17 cellular contexts compared by ENCODE assay signal in genomic region chr19:7547153-7547552, GRCh38. TPM values are rescaled to one million over a fixed set of nuclear protein-coding genes. Genes with fewer than 3 reads are reported as not detected.
A peak's percentile ranks its signal among the peaks of the same experiment; 100 is the strongest.
DNase-seq lines count a peak whose midpoint lies in the region; ATAC-seq and TF ChIP-seq lines count a peak whose summit lies in the region.
"Had no signal": no experiment of that assay in that cellular context is flagged by ENCODE, and none has a peak within 500 bp of the region (broad histone marks: within the 10 kb centered on the region; RNA-seq: fewer than 3 reads in every experiment).

No MANE protein-coding gene starts in this region.

- no peaks in the 10 kb centered on the region for H3K9me3 Mint-ChIP-seq in activated CD8-positive, alpha-beta memory T cell treated with anti-CD3 and anti-CD28 coated beads, Interleukin-2, amount 10 ng/mL, durations not matched to agents 7 days and 5 days (ENCODE audit: low read depth)
- peaks cover 0 to 1% (median 0%) of the 10 kb centered on the region in 7 donors for H3K9me3 Mint-ChIP-seq in CD14-positive monocyte
- H3K9me3 Mint-ChIP-seq in natural killer cell: no peaks in the 10 kb centered on the region

- peak overlapping the region; percentile 78 for H3K27ac Mint-ChIP-seq in activated CD8-positive, alpha-beta memory T cell treated with anti-CD3 and anti-CD28 coated beads, Interleukin-2, amount 10 ng/mL, durations not matched to agents 7 days and 5 days
- H3K27ac Mint-ChIP-seq in CD14-positive monocyte: peak overlapping the region in 4 of 7 donors; percentile 37 to 98 (median 80)
- H3K27ac Mint-ChIP-seq in natural killer cell: peak overlapping the region; percentile 20 to 50

- intact Hi-C loops in CD14-positive monocyte (cut with micrococcal nuclease) (loop anchor here in 1 of 2 donors (10.0 kb wide), 1 partner anchor 108 kb away; no protein-coding TSS in a partner anchor), natural killer cell (cut with micrococcal nuclease) (no loop called here)

- peaks cover 49% of the 10 kb centered on the region for H3K4me1 Mint-ChIP-seq in activated CD8-positive, alpha-beta memory T cell treated with anti-CD3 and anti-CD28 coated beads, Interleukin-2, amount 10 ng/mL, durations not matched to agents 7 days and 5 days
- peaks cover 47% of the 10 kb centered on the region for H3K4me1 Mint-ChIP-seq in CD14-positive monocyte
- H3K4me1 Mint-ChIP-seq in natural killer cell: peaks cover 5 to 15% of the 10 kb centered on the region in 2 donors

- H3K4me3 Mint-ChIP-seq in activated CD8-positive, alpha-beta memory T cell treated with anti-CD3 and anti-CD28 coated beads, Interleukin-2, amount 10 ng/mL, durations not matched to agents 7 days and 5 days: no peak overlapping the region
- H3K4me3 Mint-ChIP-seq in CD14-positive monocyte (no peak overlapping the region), natural killer cell (no peak overlapping the region)

- ATAC-seq in activated CD8-positive, alpha-beta memory T cell treated with anti-CD3 and anti-CD28 coated beads, Interleukin-2, amount 10 ng/mL, durations not matched to agents 7 days and 5 days: peak; percentile 54
- ATAC-seq in natural killer cell (peak in 2 of 3 donors; percentile 35 to 44), HG03457 (IDR thresholded peaks at IDR 0.05; ENCODE audit: unreplicated experiment) (no peak)
- ATAC-seq: K562, PC-3 had no signal

- no peaks in the 10 kb centered on the region for H3K27me3 Mint-ChIP-seq in activated CD8-positive, alpha-beta memory T cell treated with anti-CD3 and anti-CD28 coated beads, Interleukin-2, amount 10 ng/mL, durations not matched to agents 7 days and 5 days
- H3K27me3 Mint-ChIP-seq in CD14-positive monocyte (ENCODE audit: low read depth in 3 of 3): no peaks in the 10 kb centered on the region
- no peaks in the 10 kb centered on the region for H3K27me3 Mint-ChIP-seq in natural killer cell (ENCODE audit: low read depth in 2 of 2)

- H3K36me3 Mint-ChIP-seq in activated CD8-positive, alpha-beta memory T cell treated with anti-CD3 and anti-CD28 coated beads, Interleukin-2, amount 10 ng/mL, durations not matched to agents 7 days and 5 days: peaks cover 40% of the 10 kb centered on the region
- H3K36me3 Mint-ChIP-seq in CD14-positive monocyte: peaks cover 48 to 63% of the 10 kb centered on the region in 2 donors
- H3K36me3 Mint-ChIP-seq in natural killer cell: no peaks in the 10 kb centered on the region

- CTCF ChIA-PET in activated CD8-positive, alpha-beta memory T cell treated with anti-CD3 and anti-CD28 coated beads, Interleukin-2, amount 10 ng/mL, durations not matched to agents 7 days and 5 days (lab: Charles Lee): interaction anchor here (1.2 to 2.0 kb wide), 3 partner anchors 9 to 21 kb away, joined by 3 to 8 read pairs (median 6); partner anchors contain the start of gene PNPLA6

- no peak for DNase-seq in activated CD8-positive, alpha-beta memory T cell treated with anti-CD3 and anti-CD28 coated beads, Interleukin-2, amount 10 ng/mL, durations not matched to agents 7 days and 5 days
- no peak for DNase-seq in activated CD8-positive, alpha-beta memory T cell treated with anti-CD3 and anti-CD28 coated beads for 24 hours
- DNase-seq in CD14-positive monocyte (ENCODE audit: low spot score): no peak
- DNase-seq in SW480 (ENCODE audit: low spot score): peak; percentile 50
- no peak for DNase-seq in natural killer cell
- no peak for DNase-seq in GOT3 (lab: John Stamatoyannopoulos, UW)
- DNase-seq: C1 segment of cervical spinal cord, DMS79, NCI-H1105 treated with DMSO at 0.1 percent for 48 hours, NCI-H1694, NCI-H226, NCI-H524, PC-3, RPMI8226, SHP77 treated with DMSO at 0.1 percent for 48 hours had no signal

- TF ChIP-seq CTCF in CD14-positive monocyte (IDR thresholded peaks at IDR 0.05) (no peak), natural killer cell (IDR thresholded peaks at IDR 0.05) (no peak)

RNA-seq across cellular contexts. Expression of gene PNPLA6, which starts 11.6 kb away (rescaled TPM):
- total RNA-seq in activated CD8-positive, alpha-beta memory T cell treated with anti-CD3 and anti-CD28 coated beads, Interleukin-2, amount 10 ng/mL, durations not matched to agents 7 days and 5 days: 100 to 1,000 TPM; 160 to 184 TPM
- polyA plus RNA-seq in CD14-positive monocyte: 10 to 100 TPM; 11.2 to 14.4 TPM
- total RNA-seq in natural killer cell: 100 to 1,000 TPM; 118 to 190 (median 125) TPM

RNA-seq across cellular contexts. Expression of gene MCOLN1, which starts 24.7 kb away (rescaled TPM):
- 10 to 100 TPM; 15.8 to 20.7 TPM for total RNA-seq in activated CD8-positive, alpha-beta memory T cell treated with anti-CD3 and anti-CD28 coated beads, Interleukin-2, amount 10 ng/mL, durations not matched to agents 7 days and 5 days
- 10 to 100 TPM; 32.8 to 34.3 TPM for polyA plus RNA-seq in CD14-positive monocyte
- total RNA-seq in natural killer cell: 10 to 100 TPM; 22.9 to 37.6 (median 27.8) TPM

RNA-seq across cellular contexts. Expression of gene ZNF358, which starts 31.2 kb away (rescaled TPM):
- 10 to 100 TPM in 1 of 2 experiments, 1 to 10 TPM in 1; 8.9 to 11.3 TPM for total RNA-seq in activated CD8-positive, alpha-beta memory T cell treated with anti-CD3 and anti-CD28 coated beads, Interleukin-2, amount 10 ng/mL, durations not matched to agents 7 days and 5 days
- polyA plus RNA-seq in CD14-positive monocyte: 1 to 10 TPM in 1 of 2 donors, under 1 TPM in 1; 0.41 to 1.0 TPM
- total RNA-seq in natural killer cell: 10 to 100 TPM in 2 of 3 donors, 1 to 10 TPM in 1; 9.8 to 11.6 (median 10.9) TPM

RNA-seq across cellular contexts. Expression of gene CAMSAP3, which starts 48.5 kb away (rescaled TPM):
- under 1 TPM; 0.15 to 0.30 TPM for total RNA-seq in activated CD8-positive, alpha-beta memory T cell treated with anti-CD3 and anti-CD28 coated beads, Interleukin-2, amount 10 ng/mL, durations not matched to agents 7 days and 5 days
- not detected for polyA plus RNA-seq in CD14-positive monocyte
- total RNA-seq in natural killer cell: under 1 TPM in 2 of 3 donors, not detected in 1; 0.24 to 0.34 TPM

RNA-seq across cellular contexts. Expression of gene PEX11G, which starts 58.3 kb away (rescaled TPM):
- total RNA-seq in activated CD8-positive, alpha-beta memory T cell treated with anti-CD3 and anti-CD28 coated beads, Interleukin-2, amount 10 ng/mL, durations not matched to agents 7 days and 5 days: 1 to 10 TPM in 1 of 2 experiments, under 1 TPM in 1; 0.58 to 1.9 TPM
- polyA plus RNA-seq in CD14-positive monocyte: 1 to 10 TPM; 1.4 to 3.0 TPM
- 1 to 10 TPM in 1 of 3 donors, under 1 TPM in 1, not detected in 1; 0.33 to 1.5 TPM for total RNA-seq in natural killer cell
